In genomic region chr4:113008726-113009125, GRCh38 we compare ENCODE assay signal across 14 cellular contexts. TPM values are rescaled to one million over a fixed set of nuclear protein-coding genes. Genes with fewer than 3 reads are reported as not detected.
DNase-seq lines count a peak whose midpoint lies in the region; ATAC-seq and TF ChIP-seq lines count a peak whose summit lies in the region.
"Had no signal": no experiment of that assay in that cellular context is flagged by ENCODE, and none has a peak within 500 bp of the region (broad histone marks: within the 10 kb centered on the region; RNA-seq: fewer than 3 reads in every experiment).

No MANE protein-coding gene starts in this region.

- H3K36me3 ChIP-seq in SJCRH30 (0 out of 2 replicates have a peak, but pooled peaks cover 2% of the 10 kb centered on the region), neuronal stem cell (replicated peaks in 1 of 2; ENCODE audit: control insufficient read depth in 2 of 2, insufficient read depth in 2 of 2, low read length in 2 of 2) (no peaks in the 10 kb centered on the region)

- no peak overlapping the region for H3K4me3 Mint-ChIP-seq in osteocyte (ENCODE audit: unreplicated experiment)
- H3K4me3 Mint-ChIP-seq: CD8-positive, alpha-beta T cell; H9 had no signal

- H3K23ac ChIP-seq in neuronal stem cell (ENCODE audit: low read depth, low read length, poor library complexity) = no peak overlapping the region

- no CpG with 5 or more reads among the region's 2 CpGs for WGBS in neuronal stem cell (ENCODE audit: extremely low coverage in 2 of 2, insufficient read length in 2 of 2, insufficient replicate concordance in 1 of 2), 2 donors

- H3K9me3 Mint-ChIP-seq in osteocyte (ENCODE audit: unreplicated experiment) = no peaks in the 10 kb centered on the region
- H3K9me3 Mint-ChIP-seq: CD8-positive, alpha-beta T cell; H9 had no signal

- no peak overlapping the region for H2BK12ac ChIP-seq in neuronal stem cell (ENCODE audit: low read length)

- H3K18ac ChIP-seq in neuronal stem cell (ENCODE audit: low read length) = no peak overlapping the region

- peak overlapping the region; percentile 29 for H3K4me3 ChIP-seq in SJCRH30
- no peak overlapping the region for H3K4me3 ChIP-seq in neuronal stem cell (ENCODE audit: low read length in 2 of 2)

- no peaks in the 10 kb centered on the region for H3K79me1 ChIP-seq in neuronal stem cell (ENCODE audit: low read depth, low read length)

- H3K4me1 ChIP-seq in SJCRH30 = peaks cover 24% of the 10 kb centered on the region
- peaks cover 2 to 19% of the 10 kb centered on the region in 2 donors for H3K4me1 ChIP-seq in neuronal stem cell (ENCODE audit: control insufficient read depth in 2 of 2, insufficient read depth in 1 of 2, low read depth in 1 of 2, low read length in 2 of 2)

- no peak overlapping the region for H2BK15ac ChIP-seq in neuronal stem cell (ENCODE audit: low read length)

- peaks cover 3% of the 10 kb centered on the region for H3K4me1 Mint-ChIP-seq in osteocyte (ENCODE audit: unreplicated experiment)
- H3K4me1 Mint-ChIP-seq: H9 had no signal

- no peak overlapping the region for H2AK5ac ChIP-seq in neuronal stem cell (ENCODE audit: low read depth, low read length)

- no peak overlapping the region for H3K9ac ChIP-seq in neuronal stem cell (ENCODE audit: low read depth, low read length, poor library complexity)

- H3K27ac ChIP-seq in SJCRH30 (peak overlapping the region; percentile 87), neuronal stem cell (replicated peaks; ENCODE audit: low read length) (no peak overlapping the region), temporal lobe (ENCODE audit: low read depth, low read length) (peak overlapping the region; percentile 65)

- no peak overlapping the region for H3K14ac ChIP-seq in neuronal stem cell (ENCODE audit: low read length)

- H4K8ac ChIP-seq in neuronal stem cell (ENCODE audit: low read depth, low read length) = no peak overlapping the region

- no peaks in the 10 kb centered on the region for H3K9me3 ChIP-seq in SJCRH30 (replicated peaks)
- no peaks in the 10 kb centered on the region for H3K9me3 ChIP-seq in neuronal stem cell (replicated peaks in 1 of 2; ENCODE audit: control insufficient read depth in 2 of 2, insufficient read depth in 1 of 2, low read depth in 1 of 2, low read length in 2 of 2)

- no peak overlapping the region for H2BK5ac ChIP-seq in neuronal stem cell (ENCODE audit: low read length)

- DNase-seq in SJCRH30 = peak; percentile 84 to 94
- peak; percentile 53 for DNase-seq in foreskin melanocyte
- no peak for DNase-seq in neuronal stem cell (ENCODE audit: low spot score)
- DNase-seq in ecto neural progenitor cell (ENCODE audit: low spot score) = no peak
- DNase-seq in osteocyte (ENCODE audit: extremely low spot score, unreplicated experiment) = no peak
- DNase-seq: CD8-positive, alpha-beta T cell; H9; Karpas-422; NCI-H2029; NCI-H524; OCI-M1; RPMI8226 had no signal

- no peaks in the 10 kb centered on the region for H3K36me3 Mint-ChIP-seq in osteocyte (ENCODE audit: unreplicated experiment)
- H3K36me3 Mint-ChIP-seq: CD8-positive, alpha-beta T cell had no signal

- H3K27ac Mint-ChIP-seq in osteocyte (ENCODE audit: unreplicated experiment) = no peak overlapping the region
- H3K27ac Mint-ChIP-seq: CD8-positive, alpha-beta T cell; H9 had no signal

- H2BK120ac ChIP-seq in neuronal stem cell (ENCODE audit: low read depth, low read length) = no peak overlapping the region

- no peak for TF ChIP-seq CTCF in osteocyte (IDR thresholded peaks at IDR 0.05)

- no peaks in the 10 kb centered on the region for H3K27me3 Mint-ChIP-seq in osteocyte (ENCODE audit: unreplicated experiment)

- H3K4me2 ChIP-seq in neuronal stem cell (ENCODE audit: insufficient read depth, low read length, poor library complexity, severe bottlenecking) = no peak overlapping the region

- H4K91ac ChIP-seq in neuronal stem cell (ENCODE audit: low read depth, low read length, poor library complexity) = no peak overlapping the region

- no peak overlapping the region for H3K4ac ChIP-seq in neuronal stem cell (ENCODE audit: low read length)

- peak overlapping the region; percentile 82 for H2AFZ ChIP-seq in neuronal stem cell (ENCODE audit: low read length)

- no peaks in the 10 kb centered on the region for H3K27me3 ChIP-seq in SJCRH30
- no peaks in the 10 kb centered on the region for H3K27me3 ChIP-seq in neuronal stem cell (ENCODE audit: control insufficient read depth in 3 of 3, insufficient read depth in 3 of 3, low read depth in 1 of 3, low read length in 3 of 3)

- ATAC-seq in HG03097 (IDR thresholded peaks at IDR 0.05; ENCODE audit: low FRiP score, unreplicated experiment) = no peak
- ATAC-seq: CD8-positive, alpha-beta T cell had no signal

RNA-seq across cellular contexts. Expression of gene ANK2, which starts 40.7 kb away (rescaled TPM):
- 115 and 128 TPM in 2 replicates for total RNA-seq in SJCRH30 (2014; rRNA removed; shearing (Covaris generic))
- 11.4 TPM for polyA plus RNA-seq in neuronal stem cell (2013, experiment 1 of 2)
- 11.6 TPM for polyA plus RNA-seq in neuronal stem cell (2013, experiment 2 of 2)
- total RNA-seq in temporal lobe (574 TPM), osteocyte (17.2 and 20.8 TPM in 2 replicates)
- total RNA-seq: CD8-positive, alpha-beta T cell had no signal

Comparison
In these comparisons a context has a peak if more than half of its experiments do, and no peak if none do; other contexts are left out.
1. DNase-seq: peak in SJCRH30 (2 of 2) and foreskin melanocyte (single experiment); none in neuronal stem cell (single experiment), ecto neural progenitor cell (single experiment) and osteocyte (single experiment).